18 cellular contexts compared by ENCODE assay signal in the genomic region with DNA sequence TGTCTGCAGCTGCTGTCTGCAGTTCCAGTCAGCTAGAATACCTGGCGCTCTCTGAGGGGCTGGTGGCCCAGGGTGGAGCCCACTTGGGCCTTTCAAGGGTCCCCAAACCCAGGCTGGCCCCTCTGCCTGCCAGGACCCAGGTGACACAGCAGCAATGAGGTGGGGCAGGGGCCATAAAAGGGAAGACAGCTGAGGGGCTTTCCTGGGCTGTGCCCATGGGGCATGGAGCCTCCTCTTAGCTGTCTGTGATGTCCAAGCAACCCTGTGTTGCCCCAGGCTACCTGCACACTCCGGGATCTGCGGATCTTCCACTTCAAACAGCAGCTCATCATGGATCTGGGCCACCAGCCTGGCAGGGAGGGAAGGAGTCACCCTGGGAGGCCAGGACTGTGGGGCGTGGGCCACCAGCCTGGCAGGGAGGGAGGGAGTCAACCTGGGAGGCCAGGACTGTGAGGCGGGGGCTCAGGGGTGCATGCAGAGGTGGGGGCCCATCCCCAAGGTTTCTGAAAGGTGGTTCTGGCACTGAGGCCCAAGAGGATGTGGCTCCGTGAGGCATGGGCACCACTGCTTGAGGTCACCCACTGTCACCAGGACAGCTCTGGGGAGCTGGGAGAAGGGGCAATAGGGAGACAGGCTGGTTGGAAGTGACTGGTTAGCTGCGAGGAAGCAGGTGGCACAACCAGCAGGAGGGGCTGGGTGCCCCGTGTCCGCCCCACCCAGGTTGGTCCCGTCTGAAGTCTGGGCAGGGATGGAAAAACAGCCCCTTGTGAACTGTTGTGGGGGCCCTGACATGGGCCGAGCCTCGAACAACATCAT. TPM values are rescaled to one million over a fixed set of nuclear protein-coding genes. Genes with fewer than 3 reads are reported as not detected.
"Had no signal": no experiment of that assay in that cellular context is flagged by ENCODE, and none has a peak within 500 bp of the region (broad histone marks: within the 10 kb centered on the region; RNA-seq: fewer than 3 reads in every experiment).

No MANE protein-coding gene starts in this region.

- H3K27me3 ChIP-seq: cardiac muscle cell, upper lobe of left lung had no signal

- FAIRE-seq: keratinocyte had no signal

- H3K9me3 ChIP-seq: stomach, upper lobe of left lung had no signal

- H3K27ac ChIP-seq: cardiac muscle cell, foreskin keratinocyte, skin epidermis, stomach, upper lobe of left lung had no signal

- DNase-seq: activated CD4-positive, alpha-beta T cell treated with anti-CD3 and anti-CD28 coated beads for 48 hours; activated CD4-positive, CD25-positive, alpha-beta regulatory T cell; activated CD8-positive, alpha-beta T cell treated with anti-CD3 and anti-CD28 coated beads for 36 hours; activated gamma-delta T cell; activated T-cell treated with anti-CD3 and anti-CD28 coated beads, Interleukin-2, amount 50 U/mL, for 4 hours; foreskin keratinocyte; hypothalamus; midbrain; occipital lobe; stimulated activated CD4-positive, alpha-beta T cell treated with anti-CD3 and anti-CD28 coated beads, Interleukin-15, amount 100 ng/mL, for 24 hours; stimulated activated CD4-positive, alpha-beta T cell treated with anti-CD3 and anti-CD28 coated beads, Interleukin-2, amount 100 ng/mL, for 48 hours; stomach; T1000 had no signal

- ATAC-seq: activated CD8-positive, alpha-beta T cell treated with anti-CD3 and anti-CD28 coated beads for 36 hours; activated T-cell treated with anti-CD3 and anti-CD28 coated beads, Interleukin-2, amount 50 U/mL, for 4 hours; foreskin keratinocyte; left lobe of liver had no signal

- H3K36me3 ChIP-seq: cardiac muscle cell, stomach, upper lobe of left lung had no signal

- H3K4me3 ChIP-seq: cardiac muscle cell, skin epidermis, stomach, upper lobe of left lung had no signal

- H3K4me1 ChIP-seq: foreskin keratinocyte, stomach, upper lobe of left lung had no signal

RNA-seq across cellular contexts. Expression of gene NAT8L, which starts 16.3 kb away (rescaled TPM):
- total RNA-seq: foreskin keratinocyte had no signal
